In genomic region chr6:137170266-137171052, GRCh38 we compare ENCODE assay signal across 1 cellular context.
TF ChIP-seq lines count a peak whose summit lies in the region.

No MANE protein-coding gene starts in this region.

TF ChIP-seq in K562, 482 proteins besides CTCF, POLR2A, EP300 and RAD21 (continued from another document and continues in another):
- TF ChIP-seq ZNF407 (IDR thresholded peaks at IDR 0.05; ENCODE audit: low read depth) (no peak), ZNF197 (CRISPR knock-in tag; IDR thresholded peaks at IDR 0.05; ENCODE audit: low read depth) (peak; percentile 58; the same call in 1 of the 2 replicates), ZEB2 (IDR thresholded peaks at IDR 0.05) (0 out of 2 replicates have a peak, but pooled peaks have one; percentile 17), ZNF644 (tag; IDR thresholded peaks at IDR 0.05; ENCODE audit: low read depth) (peak; percentile 74; the same call in 1 of the 2 replicates), JUND (IDR thresholded peaks at IDR 0.05; ENCODE audit: borderline replicate concordance, low read depth, low read length) (peak; percentile 19; the same call in 1 of the 2 replicates), JUND (tag; IDR thresholded peaks at IDR 0.05; ENCODE audit: borderline replicate concordance, low read depth, low read length) (0 out of 3 replicates have a peak, but pooled peaks have one; percentile 22), ZNF592 (IDR thresholded peaks at IDR 0.05) (peak; percentile 87), LCOR (CRISPR knock-in tag; IDR thresholded peaks at IDR 0.05) (peak; percentile 30; the same call in 1 of the 2 replicates), SMARCA4 (IDR thresholded peaks at IDR 0.05) (peak; percentile 88), MYC (IDR thresholded peaks at IDR 0.05; ENCODE audit: low read depth, low read length) (no peak), MYC (CRISPR knock-in tag; IDR thresholded peaks at IDR 0.05; ENCODE audit: borderline replicate concordance, low read depth) (peak; percentile 51; the same call in 1 of the 2 replicates), CGGBP1 (CRISPR knock-in tag; IDR thresholded peaks at IDR 0.05) (0 out of 2 replicates have a peak, but pooled peaks have one; percentile 69), HDAC2 (IDR thresholded peaks at IDR 0.05) (0 out of 2 replicates have a peak, but pooled peaks have one; percentile 16), MXI1 (IDR thresholded peaks at IDR 0.05; ENCODE audit: low read depth, low read length) (no peak), ZNF140 (CRISPR knock-in tag; IDR thresholded peaks at IDR 0.05) (0 out of 2 replicates have a peak, but pooled peaks have one; percentile 61), ZNF165 (CRISPR knock-in tag; IDR thresholded peaks at IDR 0.05; ENCODE audit: borderline replicate concordance) (peak; percentile 7; the same call in 1 of the 2 replicates), ZNF740 (CRISPR knock-in tag; IDR thresholded peaks at IDR 0.05) (no peak), ZNF740 (tag; IDR thresholded peaks at IDR 0.05) (peak in 1 of 2 experiments; percentile 88; a peak in 2 of 4 replicates), MTA2 (IDR thresholded peaks at IDR 0.05; ENCODE audit: low read depth) (peak; percentile 72), ATF7 (IDR thresholded peaks at IDR 0.05) (peak; percentile 39; the same call in 1 of the 2 replicates), NFXL1 (CRISPR knock-in tag; IDR thresholded peaks at IDR 0.05) (0 out of 2 replicates have a peak, but pooled peaks have one; percentile 44), NCOR1 (IDR thresholded peaks at IDR 0.05) (peak; percentile 82), EP400 (IDR thresholded peaks at IDR 0.05) (0 out of 2 replicates have a peak, but pooled peaks have one; percentile 37), ZNF639 (CRISPR knock-in tag; conservative IDR thresholded peaks at IDR 0.05 in 1 of 2, IDR thresholded peaks at IDR 0.05 in 1 of 2) (peak in 1 of 2 experiments; percentile 76; a peak in 2 of 4 replicates), CXXC5 (CRISPR knock-in tag; IDR thresholded peaks at IDR 0.05) (peak; percentile 56), PTTG1 (tag; IDR thresholded peaks at IDR 0.05; ENCODE audit: low read depth) (peak; percentile 87), RERE (CRISPR knock-in tag; IDR thresholded peaks at IDR 0.05; ENCODE audit: borderline replicate concordance) (no peak), ZC3H8 (IDR thresholded peaks at IDR 0.05) (no peak), ZFX (CRISPR knock-in tag; IDR thresholded peaks at IDR 0.05) (peak; percentile 54; the same call in 1 of the 2 replicates), ATF1 (CRISPR knock-in tag; IDR thresholded peaks at IDR 0.05) (no peak), ATF1 (tag; IDR thresholded peaks at IDR 0.05) (peak; percentile 42; the same call in 1 of the 2 replicates), SOX6 (IDR thresholded peaks at IDR 0.05) (peak; percentile 77), DMBX1 (CRISPR knock-in tag; IDR thresholded peaks at IDR 0.05; ENCODE audit: borderline replicate concordance) (peak; percentile 70; the same call in 1 of the 2 replicates)
